ENCODE assay signal across 2 cellular contexts in the genomic region with DNA sequence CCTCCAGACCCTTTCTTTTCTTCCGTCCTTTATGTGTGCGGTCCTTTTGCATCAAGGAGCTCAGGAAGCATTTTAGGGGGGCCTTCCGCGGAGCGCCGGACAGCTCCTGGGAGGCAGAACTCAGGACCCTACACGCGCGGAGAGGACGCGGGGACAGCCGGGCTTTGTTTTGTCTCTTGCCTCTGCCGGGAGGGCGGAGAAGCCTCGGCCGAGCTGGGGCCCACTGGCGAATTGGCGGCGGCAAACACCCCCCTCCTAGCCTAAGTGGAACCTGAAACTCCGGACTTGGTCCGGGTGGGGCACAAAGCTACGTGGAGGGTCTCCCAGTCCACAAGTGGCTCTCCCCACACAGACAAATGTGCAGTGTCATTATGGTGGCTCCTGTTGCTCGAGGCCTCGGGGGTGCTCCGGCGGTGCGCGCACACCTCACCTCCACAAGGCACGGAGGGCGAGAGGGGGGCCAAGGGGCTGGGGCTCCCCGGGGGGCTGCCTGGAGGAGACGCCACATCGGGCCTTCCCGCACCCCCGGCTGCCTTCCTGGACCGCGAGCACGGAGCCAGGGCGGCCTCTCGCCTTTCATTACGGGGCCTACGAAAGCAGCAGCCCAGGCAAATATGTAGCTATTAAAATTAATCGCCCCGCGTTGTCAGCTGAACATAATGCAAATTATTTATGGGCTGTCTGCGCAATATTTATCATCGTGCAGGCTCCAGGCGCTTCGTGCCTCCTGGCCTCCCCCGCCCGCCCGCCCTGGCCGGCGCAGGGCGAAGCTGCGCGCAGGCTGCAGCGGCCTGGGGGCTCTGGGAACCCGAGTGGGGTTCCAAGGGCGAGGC.
TF ChIP-seq lines count a peak whose summit lies in the region.

No MANE protein-coding gene starts in this region.

TF ChIP-seq in GM12878, 131 proteins besides CTCF, POLR2A, EP300 and RAD21 (continued from another document):
- TF ChIP-seq MXI1 (IDR thresholded peaks at IDR 0.05; ENCODE audit: low read depth, low read length): no peak
- TF ChIP-seq PML (IDR thresholded peaks at IDR 0.05; ENCODE audit: low read length): no peak
- no peak for TF ChIP-seq SP1 (IDR thresholded peaks at IDR 0.05; ENCODE audit: low read depth, low read length)
- TF ChIP-seq IKZF1 (conservative IDR thresholded peaks at IDR 0.05): no peak
- TF ChIP-seq SMAD5 (IDR thresholded peaks at IDR 0.05; ENCODE audit: low read depth): no peak
- TF ChIP-seq CBFB (IDR thresholded peaks at IDR 0.05; ENCODE audit: low read depth): no peak
- TF ChIP-seq, protein P1, sequence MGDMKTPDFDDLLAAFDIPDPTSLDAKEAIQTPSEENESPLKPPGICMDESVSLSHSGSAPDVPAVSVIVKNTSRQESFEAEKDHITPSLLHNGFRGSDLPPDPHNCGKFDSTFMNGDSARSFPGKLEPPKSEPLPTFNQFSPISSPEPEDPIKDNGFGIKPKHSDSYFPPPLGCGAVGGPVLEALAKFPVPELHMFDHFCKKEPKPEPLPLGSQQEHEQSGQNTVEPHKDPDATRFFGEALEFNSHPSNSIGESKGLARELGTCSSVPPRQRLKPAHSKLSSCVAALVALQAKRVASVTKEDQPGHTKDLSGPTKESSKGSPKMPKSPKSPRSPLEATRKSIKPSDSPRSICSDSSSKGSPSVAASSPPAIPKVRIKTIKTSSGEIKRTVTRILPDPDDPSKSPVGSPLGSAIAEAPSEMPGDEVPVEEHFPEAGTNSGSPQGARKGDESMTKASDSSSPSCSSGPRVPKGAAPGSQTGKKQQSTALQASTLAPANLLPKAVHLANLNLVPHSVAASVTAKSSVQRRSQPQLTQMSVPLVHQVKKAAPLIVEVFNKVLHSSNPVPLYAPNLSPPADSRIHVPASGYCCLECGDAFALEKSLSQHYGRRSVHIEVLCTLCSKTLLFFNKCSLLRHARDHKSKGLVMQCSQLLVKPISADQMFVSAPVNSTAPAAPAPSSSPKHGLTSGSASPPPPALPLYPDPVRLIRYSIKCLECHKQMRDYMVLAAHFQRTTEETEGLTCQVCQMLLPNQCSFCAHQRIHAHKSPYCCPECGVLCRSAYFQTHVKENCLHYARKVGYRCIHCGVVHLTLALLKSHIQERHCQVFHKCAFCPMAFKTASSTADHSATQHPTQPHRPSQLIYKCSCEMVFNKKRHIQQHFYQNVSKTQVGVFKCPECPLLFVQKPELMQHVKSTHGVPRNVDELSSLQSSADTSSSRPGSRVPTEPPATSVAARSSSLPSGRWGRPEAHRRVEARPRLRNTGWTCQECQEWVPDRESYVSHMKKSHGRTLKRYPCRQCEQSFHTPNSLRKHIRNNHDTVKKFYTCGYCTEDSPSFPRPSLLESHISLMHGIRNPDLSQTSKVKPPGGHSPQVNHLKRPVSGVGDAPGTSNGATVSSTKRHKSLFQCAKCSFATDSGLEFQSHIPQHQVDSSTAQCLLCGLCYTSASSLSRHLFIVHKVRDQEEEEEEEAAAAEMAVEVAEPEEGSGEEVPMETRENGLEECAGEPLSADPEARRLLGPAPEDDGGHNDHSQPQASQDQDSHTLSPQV (IDR thresholded peaks at IDR 0.05): no peak
- no peak for TF ChIP-seq FOS (IDR thresholded peaks at IDR 0.05; ENCODE audit: borderline replicate concordance, extremely low read depth, insufficient read length)
- TF ChIP-seq ZSCAN29 (IDR thresholded peaks at IDR 0.05): no peak
- no peak for TF ChIP-seq SREBF2 (IDR thresholded peaks at IDR 0.05; ENCODE audit: low read length)
TF ChIP-seq in GM12878: peak in this region for 0.

TF ChIP-seq in SK-N-SH treated with all-trans-retinoic acid at 6 μM for 48 hours, 23 proteins besides CTCF, POLR2A, EP300 and RAD21 (continued from another document):
- no peak for TF ChIP-seq TOX (CRISPR knock-in tag; IDR thresholded peaks at IDR 0.05; ENCODE audit: borderline replicate concordance)
- no peak for TF ChIP-seq ZFP30 (CRISPR knock-in tag; IDR thresholded peaks at IDR 0.05)
- TF ChIP-seq, protein P2, sequence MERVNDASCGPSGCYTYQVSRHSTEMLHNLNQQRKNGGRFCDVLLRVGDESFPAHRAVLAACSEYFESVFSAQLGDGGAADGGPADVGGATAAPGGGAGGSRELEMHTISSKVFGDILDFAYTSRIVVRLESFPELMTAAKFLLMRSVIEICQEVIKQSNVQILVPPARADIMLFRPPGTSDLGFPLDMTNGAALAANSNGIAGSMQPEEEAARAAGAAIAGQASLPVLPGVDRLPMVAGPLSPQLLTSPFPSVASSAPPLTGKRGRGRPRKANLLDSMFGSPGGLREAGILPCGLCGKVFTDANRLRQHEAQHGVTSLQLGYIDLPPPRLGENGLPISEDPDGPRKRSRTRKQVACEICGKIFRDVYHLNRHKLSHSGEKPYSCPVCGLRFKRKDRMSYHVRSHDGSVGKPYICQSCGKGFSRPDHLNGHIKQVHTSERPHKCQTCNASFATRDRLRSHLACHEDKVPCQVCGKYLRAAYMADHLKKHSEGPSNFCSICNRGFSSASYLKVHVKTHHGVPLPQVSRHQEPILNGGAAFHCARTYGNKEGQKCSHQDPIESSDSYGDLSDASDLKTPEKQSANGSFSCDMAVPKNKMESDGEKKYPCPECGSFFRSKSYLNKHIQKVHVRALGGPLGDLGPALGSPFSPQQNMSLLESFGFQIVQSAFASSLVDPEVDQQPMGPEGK (CRISPR knock-in tag; IDR thresholded peaks at IDR 0.05; ENCODE audit: borderline replicate concordance): no peak
- TF ChIP-seq OSR1 (CRISPR knock-in tag; IDR thresholded peaks at IDR 0.05): no peak
